Comparison of ENCODE assay signal across 19 cellular contexts in the genomic region with DNA sequence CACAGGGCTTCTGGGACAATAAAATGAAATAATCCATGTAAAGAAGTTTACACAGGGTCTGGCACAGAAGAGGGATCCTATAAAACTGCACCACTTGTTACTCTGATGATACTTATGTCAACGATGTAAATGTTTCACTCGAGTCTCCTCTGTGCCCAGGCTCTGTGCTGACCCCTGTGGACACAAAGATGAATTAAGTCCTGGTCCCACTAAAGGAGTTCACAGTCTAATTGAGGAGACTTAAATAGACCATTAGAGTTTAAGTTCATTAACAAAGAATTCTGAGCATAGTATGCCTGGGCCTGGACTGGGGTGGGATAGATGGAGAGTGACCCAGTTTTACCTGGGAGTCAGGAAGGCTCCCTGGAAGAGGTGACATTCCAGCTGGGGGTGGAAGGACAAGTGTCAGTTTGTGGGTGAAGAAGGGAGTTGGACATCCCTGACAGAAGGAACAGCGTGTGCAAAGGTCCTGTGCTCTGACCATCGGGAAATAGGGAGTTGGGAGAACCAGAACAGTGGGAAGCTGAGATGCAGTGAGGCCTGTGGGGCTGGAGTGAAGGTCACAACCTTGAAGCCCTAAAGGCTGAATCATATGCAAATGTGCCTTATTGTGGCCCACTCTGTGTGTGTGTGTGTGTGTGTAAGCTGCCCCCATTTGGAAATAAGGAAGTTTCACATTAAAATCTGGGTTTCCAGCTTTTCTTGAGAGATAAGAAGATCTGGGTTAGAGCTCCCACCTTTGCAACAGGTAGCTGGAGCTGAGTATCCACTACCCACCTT. TPM values are rescaled to one million over a fixed set of nuclear protein-coding genes. Genes with fewer than 3 reads are reported as not detected.
"Had no signal": no experiment of that assay in that cellular context is flagged by ENCODE, and none has a peak within 500 bp of the region (broad histone marks: within the 10 kb centered on the region; RNA-seq: fewer than 3 reads in every experiment).

No MANE protein-coding gene starts in this region.

- FAIRE-seq: astrocyte, endothelial cell of umbilical vein, frontal cortex, islet of Langerhans had no signal

- H3K27ac ChIP-seq: heart left ventricle, right atrium auricular region, tibial artery, uterus had no signal

- H3K4me3 ChIP-seq: heart left ventricle, right atrium auricular region, tibial artery, uterus had no signal

- H3K36me3 Mint-ChIP-seq: natural killer cell; stimulated activated memory B cell treated with anti-CD40 and anti-IgM and Interleukin-4, amounts not matched to agents 10 μg/mL and 1 μg/mL and 100 μg/mL, for 72 hours; WTC11 had no signal

- H3K36me3 ChIP-seq: heart left ventricle, right atrium auricular region, tibial artery, uterus had no signal

- H3K27me3 Mint-ChIP-seq: activated T-helper 17 cell treated with anti-CD3 and anti-CD28 coated beads, Interleukin-2, amount 50 U/mL, for 72 hours; stimulated activated memory B cell treated with anti-CD40 and anti-IgM and Interleukin-4, amounts not matched to agents 10 μg/mL and 1 μg/mL and 100 μg/mL, for 72 hours had no signal

- H3K9me3 ChIP-seq: heart left ventricle, right atrium auricular region, tibial artery, uterus had no signal

- DNase-seq: activated CD4-positive, alpha-beta T cell treated with anti-CD3 and anti-CD28 coated beads for 48 hours; activated CD8-positive, alpha-beta memory T cell treated with anti-CD3 and anti-CD28 coated beads for 24 hours; activated naive CD4-positive, alpha-beta T cell treated with anti-CD3 and anti-CD28 coated beads for 36 hours; heart left ventricle; natural killer cell; nucleus accumbens; tibial artery; uterus had no signal

- H3K9me3 Mint-ChIP-seq: activated naive CD4-positive, alpha-beta T cell treated with anti-CD3 and anti-CD28 coated beads for 36 hours; activated T-helper 17 cell treated with anti-CD3 and anti-CD28 coated beads, Interleukin-2, amount 50 U/mL, for 72 hours; natural killer cell; stimulated activated memory B cell treated with anti-CD40 and anti-IgM and Interleukin-4, amounts not matched to agents 10 μg/mL and 1 μg/mL and 100 μg/mL, for 72 hours; WTC11 had no signal

- H3K27me3 ChIP-seq: right atrium auricular region, uterus had no signal

- H3K4me3 Mint-ChIP-seq: activated naive CD4-positive, alpha-beta T cell treated with anti-CD3 and anti-CD28 coated beads for 36 hours; activated T-helper 17 cell treated with anti-CD3 and anti-CD28 coated beads, Interleukin-2, amount 50 U/mL, for 72 hours; natural killer cell; stimulated activated memory B cell treated with anti-CD40 and anti-IgM and Interleukin-4, amounts not matched to agents 10 μg/mL and 1 μg/mL and 100 μg/mL, for 72 hours; WTC11 had no signal

- H3K4me1 ChIP-seq: right atrium auricular region, tibial artery, uterus had no signal

- ATAC-seq: heart left ventricle; natural killer cell; stimulated activated memory B cell treated with anti-CD40 and anti-IgM and Interleukin-4, amounts not matched to agents 10 μg/mL and 1 μg/mL and 100 μg/mL, for 72 hours; WTC11 had no signal

- H3K27ac Mint-ChIP-seq: activated naive CD4-positive, alpha-beta T cell treated with anti-CD3 and anti-CD28 coated beads for 36 hours; activated T-helper 17 cell treated with anti-CD3 and anti-CD28 coated beads, Interleukin-2, amount 50 U/mL, for 72 hours; natural killer cell; stimulated activated memory B cell treated with anti-CD40 and anti-IgM and Interleukin-4, amounts not matched to agents 10 μg/mL and 1 μg/mL and 100 μg/mL, for 72 hours; WTC11 had no signal

RNA-seq across cellular contexts. Expression of gene OCSTAMP, which starts 1.1 kb away (rescaled TPM):
- total RNA-seq: activated naive CD4-positive, alpha-beta T cell treated with anti-CD3 and anti-CD28 coated beads for 36 hours; astrocyte; endothelial cell of umbilical vein; fibroblast of lung; frontal cortex; heart left ventricle; mucosa of gallbladder; natural killer cell; posterior vena cava; right atrium auricular region; uterus; WTC11 had no signal
- polyA plus RNA-seq: endothelial cell of umbilical vein, fibroblast of lung, heart left ventricle had no signal
